Comparison of ENCODE assay signal across 8 cellular contexts in the genomic region with DNA sequence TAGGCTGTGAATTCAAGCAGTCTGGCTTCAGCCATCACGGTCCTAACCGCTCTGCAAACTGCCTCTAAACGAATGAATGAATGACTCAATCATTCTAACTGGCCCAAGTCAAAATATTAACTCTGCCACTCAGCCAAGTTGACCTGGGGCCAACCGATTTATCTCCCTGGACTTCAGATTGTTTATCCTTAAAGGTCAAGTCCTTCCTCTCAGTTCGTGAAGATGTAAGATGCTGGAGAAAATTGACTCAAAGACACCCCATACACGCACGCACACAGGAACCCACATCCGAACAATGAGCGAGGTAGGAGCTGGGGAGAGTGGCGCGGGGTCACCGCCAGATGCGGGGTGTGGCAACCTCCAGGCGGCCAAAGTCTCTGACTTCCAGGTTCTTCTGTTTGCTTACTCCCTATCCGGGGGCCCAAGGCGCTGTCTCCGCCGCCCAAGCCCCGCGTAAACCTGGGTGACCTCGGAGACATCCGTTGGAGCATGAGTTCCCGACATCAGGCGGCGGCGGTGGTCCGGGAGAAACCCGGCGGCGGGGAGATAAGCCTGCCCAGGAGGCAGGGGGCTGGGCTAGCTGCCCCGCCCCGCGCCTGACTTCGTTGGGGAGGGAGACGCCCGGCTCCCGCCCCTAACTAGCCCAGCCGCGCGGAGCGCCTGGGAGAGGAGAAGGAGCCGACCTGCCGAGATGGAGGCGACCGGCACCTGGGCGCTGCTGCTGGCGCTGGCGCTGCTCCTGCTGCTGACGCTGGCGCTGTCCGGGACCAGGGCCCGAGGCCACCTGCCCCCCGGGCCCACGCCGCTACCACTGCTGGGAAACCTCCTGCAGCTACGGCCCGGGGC. TPM values are rescaled to one million over a fixed set of nuclear protein-coding genes. Genes with fewer than 3 reads are reported as not detected.
DNase-seq lines count a peak whose midpoint lies in the region; ATAC-seq, FAIRE-seq and TF ChIP-seq lines count a peak whose summit lies in the region.

A gene with protein sequence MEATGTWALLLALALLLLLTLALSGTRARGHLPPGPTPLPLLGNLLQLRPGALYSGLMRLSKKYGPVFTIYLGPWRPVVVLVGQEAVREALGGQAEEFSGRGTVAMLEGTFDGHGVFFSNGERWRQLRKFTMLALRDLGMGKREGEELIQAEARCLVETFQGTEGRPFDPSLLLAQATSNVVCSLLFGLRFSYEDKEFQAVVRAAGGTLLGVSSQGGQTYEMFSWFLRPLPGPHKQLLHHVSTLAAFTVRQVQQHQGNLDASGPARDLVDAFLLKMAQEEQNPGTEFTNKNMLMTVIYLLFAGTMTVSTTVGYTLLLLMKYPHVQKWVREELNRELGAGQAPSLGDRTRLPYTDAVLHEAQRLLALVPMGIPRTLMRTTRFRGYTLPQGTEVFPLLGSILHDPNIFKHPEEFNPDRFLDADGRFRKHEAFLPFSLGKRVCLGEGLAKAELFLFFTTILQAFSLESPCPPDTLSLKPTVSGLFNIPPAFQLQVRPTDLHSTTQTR (plus strand): TSS at position 646 of the 846 bp plus-strand sequence. CDS start 46 bp downstream, at position 692.

- H3K4me1 ChIP-seq in GM12878 (ENCODE audit: control insufficient read depth, insufficient read depth, low read length), result no peaks in the 10 kb centered on the region; the same call in 1 of the 2 replicates
- H3K4me1 ChIP-seq in left lung, result peaks cover 5 to 27% of the 10 kb centered on the region in 2 donors
- H3K4me1 ChIP-seq in upper lobe of right lung, result peaks cover 22% of the 10 kb centered on the region
- no peaks in the 10 kb centered on the region for H3K4me1 ChIP-seq in OCI-LY7 (ENCODE audit: insufficient read depth, low read length, poor library complexity, severe bottlenecking)

- in situ Hi-C loops in GM12878 (cut with MboI), result no loop called here

- H3K36me3 ChIP-seq in GM12878 (ENCODE audit: control insufficient read depth in 2 of 2, insufficient read depth in 2 of 2, low read length in 1 of 2) (no peaks in the 10 kb centered on the region), left lung (no peaks in the 10 kb centered on the region), upper lobe of right lung (no peaks in the 10 kb centered on the region), OCI-LY7 (ENCODE audit: insufficient read depth, low read length) (no peaks in the 10 kb centered on the region)

- CTCF ChIA-PET in GM12878 (lab: Yijun Ruan, JAX) (no interaction called here), OCI-LY7 (lab: Charles Lee; ENCODE audit: unreplicated experiment) (no interaction called here)

- H2AFZ ChIP-seq in GM12878 (ENCODE audit: control insufficient read depth, low read depth, low read length), result no peak within 1 kb of the TSS
- no peak within 1 kb of the TSS for H2AFZ ChIP-seq in OCI-LY7 (ENCODE audit: low read length)

- no peaks in the 10 kb centered on the region for H3K79me2 ChIP-seq in GM12878 (ENCODE audit: control insufficient read depth, insufficient read depth, low read length)
- no peaks in the 10 kb centered on the region for H3K79me2 ChIP-seq in OCI-LY7 (ENCODE audit: insufficient read depth, low read depth, low read length)

- TF ChIP-seq RAD21 in GM12878 (IDR thresholded peaks at IDR 0.05; ENCODE audit: insufficient read depth, low read depth, low read length), result no peak

- H3K27ac ChIP-seq in GM12878 (ENCODE audit: control insufficient read depth, insufficient read depth) (no peak within 1 kb of the TSS), left lung (no peak within 1 kb of the TSS), upper lobe of right lung (no peak within 1 kb of the TSS), OCI-LY7 (ENCODE audit: low read depth, low read length, poor library complexity, severe bottlenecking) (no peak within 1 kb of the TSS)

- H3K9ac ChIP-seq in GM12878 (ENCODE audit: control insufficient read depth, insufficient read depth, low read length), result no peak within 1 kb of the TSS

- H3K9me2 ChIP-seq in OCI-LY7 (ENCODE audit: insufficient read depth, low read length), result no peaks in the 10 kb centered on the region

- 0 out of 2 replicates have a peak within 1 kb of the TSS, but pooled peaks have one; percentile 26 for H3K4me2 ChIP-seq in GM12878 (ENCODE audit: control insufficient read depth, insufficient read depth)
- no peak within 1 kb of the TSS for H3K4me2 ChIP-seq in OCI-LY7 (ENCODE audit: low read length)

- no peak for FAIRE-seq in GM12878 (lab: Jason Lieb, UNC)

- no peak for TF ChIP-seq POLR2A in GM12878 (IDR thresholded peaks at IDR 0.05; ENCODE audit: low read depth, low read length)

- RAD21 ChIA-PET in GM12878 (lab: Charles Lee; ENCODE audit: unreplicated experiment), result no interaction called here

- H4K20me1 ChIP-seq in GM12878 (ENCODE audit: control insufficient read depth, insufficient read depth), result no peaks in the 10 kb centered on the region
- H4K20me1 ChIP-seq in OCI-LY7 (ENCODE audit: insufficient read depth, low read length), result no peaks in the 10 kb centered on the region

- SMC1A ChIA-PET in GM12878 (lab: Charles Lee; ENCODE audit: uncharacterized antibody, unreplicated experiment), result no interaction called here

- no peaks in the 10 kb centered on the region for H3K9me3 ChIP-seq in GM12878 (replicated peaks; ENCODE audit: control insufficient read depth, insufficient read depth, low read length)
- H3K9me3 ChIP-seq in left lung, result no peaks in the 10 kb centered on the region
- H3K9me3 ChIP-seq in upper lobe of right lung, result no peaks in the 10 kb centered on the region
- H3K9me3 ChIP-seq in OCI-LY7 (ENCODE audit: low read length), result no peaks in the 10 kb centered on the region

- TF ChIP-seq CTCF in GM12878 (IDR thresholded peaks at IDR 0.05 in 2 of 3, conservative IDR thresholded peaks at IDR 0.05 in 1 of 3; ENCODE audit: control insufficient read depth in 2 of 3, extremely low read depth in 1 of 3, insufficient read depth in 1 of 3, low read depth in 3 of 3, low read length in 3 of 3), result no peak
- TF ChIP-seq CTCF in left lung (IDR thresholded peaks at IDR 0.05), result no peak
- no peak for TF ChIP-seq CTCF in upper lobe of right lung (IDR thresholded peaks at IDR 0.05)
- no peak for TF ChIP-seq CTCF in OCI-LY7 (conservative IDR thresholded peaks at IDR 0.05; ENCODE audit: low read length)

- no peak for TF ChIP-seq EP300 in GM12878 (IDR thresholded peaks at IDR 0.05; ENCODE audit: borderline replicate concordance in 1 of 2, control insufficient read depth in 1 of 2, low read depth in 2 of 2, low read length in 2 of 2)

- 15% methylated on average over 51 of the region's 57 CpGs for WGBS in GM12878 (ENCODE audit: insufficient coverage, insufficient replicate concordance, low lambda C conversion rate, missing lambda C conversion rate)

- BruUV-seq in GM12878 (replicated peaks; lab: Mats Ljungman, UMichigan) (no TSS peak), OCI-LY7 (replicated peaks; lab: Mats Ljungman, UMichigan) (no TSS peak)

- peak; percentile 34 for DNase-seq in A172 (ENCODE audit: low spot score)
- DNase-seq in HT1080 (ENCODE audit: low read depth), result peak; percentile 42
- DNase-seq in GM12878 (ENCODE audit: low read depth, low spot score), result no peak
- peak; percentile 57 to 90 for DNase-seq in left lung
- peak; percentile 79 for DNase-seq in upper lobe of right lung
- DNase-seq in OCI-LY7 (ENCODE audit: low spot score), result no peak

- POLR2A ChIA-PET in GM12878 (lab: Charles Lee), result no interaction called here
- POLR2A ChIA-PET in OCI-LY7 (lab: Charles Lee), result no interaction called here

- ATAC-seq in GM12878 (no peak), left lung (peak; percentile 97), upper lobe of right lung (peak; percentile 88), HG02642 (IDR thresholded peaks at IDR 0.05; ENCODE audit: poor library complexity, unreplicated experiment) (no peak), GM21737 (IDR thresholded peaks at IDR 0.05; ENCODE audit: unreplicated experiment) (no peak)

- H3K27me3 ChIP-seq in GM12878 (replicated peaks in 1 of 2; ENCODE audit: control insufficient read depth in 2 of 2, insufficient read depth in 2 of 2, low read length in 1 of 2) (peaks cover 2 to 15% of the 10 kb centered on the region in 2 experiments; a peak in 3 of 4 replicates), left lung (peaks cover 7 to 42% of the 10 kb centered on the region in 2 donors), upper lobe of right lung (peaks cover 7% of the 10 kb centered on the region)

- intact Hi-C loops in GM12878 (cut with micrococcal nuclease; ENCODE audit: unreplicated experiment), result no loop called here
- intact Hi-C loops in left lung (cut with DNase I), result no loop called here
- intact Hi-C loops in upper lobe of right lung (cut with DNase I), result no loop called here
- intact Hi-C loops in OCI-LY7 (cut with micrococcal nuclease; ENCODE audit: unreplicated experiment), result no loop called here

- H3K4me3 ChIP-seq in GM12878 (no peak within 1 kb of the TSS), left lung (peak within 1 kb of the TSS; percentile 27 to 45), upper lobe of right lung (peak within 1 kb of the TSS; percentile 50), OCI-LY7 (ENCODE audit: low read depth, low read length, poor library complexity, severe bottlenecking) (no peak within 1 kb of the TSS)

RNA-seq across cellular contexts. Expression of the gene that starts here (rescaled TPM):
- 1.4 and 9.2 TPM in 2 replicates for total RNA-seq in A172 (2014; rRNA removed; shearing (Covaris generic))
- 1.4 and 1.7 TPM in 2 replicates for total RNA-seq in HT1080 (2014; rRNA removed; shearing (Covaris generic))
- polyA plus RNA-seq in HT1080 (2015; cell fraction: cytosol; rRNA removed), result 4.4 and 5.8 TPM in 2 replicates
- 4.6 and 7.0 TPM in 2 replicates for polyA plus RNA-seq in HT1080 (2015; cell fraction: nucleus; rRNA removed)
- not detected in 2 replicates for total RNA-seq in GM12878 (2013; cell fraction: nucleolus; rRNA removed)
- total RNA-seq in GM12878 (2014; rRNA removed), result not detected in 2 replicates
- not detected in 2 replicates for total RNA-seq in GM12878 (2014; rRNA removed; fragmentation: Illumina TruSeq; extraction: Trizol)
- total RNA-seq in GM12878 (2021), result 0.15 and 0.37 TPM in 2 replicates
- polyA plus RNA-seq in GM12878 (2011; ENCODE audit: low read depth), result 0.17 TPM
- 0.03 TPM in 1 of 2 replicates, not detected in the other for polyA plus RNA-seq in GM12878 (2011; rRNA removed)
- polyA plus RNA-seq in GM12878 (2011; cell fraction: cytosol; rRNA removed), result 0.03 and 0.07 TPM in 2 replicates
- polyA plus RNA-seq in GM12878 (2011; cell fraction: nucleus; rRNA removed), result 0.20 TPM in 1 of 2 replicates, not detected in the other
- 0.38 and 0.92 TPM in 2 replicates for polyA plus RNA-seq in GM12878 (2012)
- 0.28 TPM in 1 of 2 replicates, not detected in the other for polyA plus RNA-seq in GM12878 (2014; fragmentation: Illumina TruSeq; extraction: Trizol)
- under 1 TPM; 0.04 to 0.08 TPM for polyA plus RNA-seq in GM12878 (2014; fragmentation: Nextera tagmentation; extraction: Ambion mirVana)
- polyA plus RNA-seq in GM12878 (2014; rRNA removed), result 0.05 and 0.11 TPM in 2 replicates
- polyA plus RNA-seq in GM12878 (2016; fragmentation: Nextera tagmentation; extraction: Ambion mirVana), result under 1 TPM; 0.21 to 0.28 TPM
- not detected in 2 replicates for polyA minus RNA-seq in GM12878 (2011; rRNA and poly(A)+ RNA removed)
- polyA minus RNA-seq in GM12878 (2011; cell fraction: cytosol; rRNA and poly(A)+ RNA removed), result not detected in 2 replicates
- polyA minus RNA-seq in GM12878 (2011; cell fraction: nucleus; rRNA and poly(A)+ RNA removed), result 0.10 TPM in 1 of 2 replicates, not detected in the other
- 10 to 100 TPM; 12.5 to 22.5 TPM for total RNA-seq in left lung
- 11.1 TPM for total RNA-seq in upper lobe of right lung
- not detected in 2 replicates for total RNA-seq in OCI-LY7 (2014; rRNA removed; shearing (Covaris generic))
- not detected in 2 replicates for total RNA-seq in OCI-LY7 (2022)

Comparison
In these comparisons a context has a peak if more than half of its experiments do, and no peak if none do; other contexts are left out.
1. DNase-seq: peak in A172 (single experiment), HT1080 (single experiment), left lung (2 of 2) and upper lobe of right lung (single experiment); none in GM12878 (single experiment) and OCI-LY7 (single experiment).
2. ATAC-seq: peak in left lung (single experiment) and upper lobe of right lung (single experiment); none in GM12878 (single experiment), HG02642 (single experiment) and GM21737 (single experiment).
3. H3K4me3 ChIP-seq: peak in left lung (2 of 2) and upper lobe of right lung (single experiment); none in GM12878 (single experiment) and OCI-LY7 (single experiment).